In genomic region chr22:35115515-35115914, GRCh38 we compare ENCODE assay signal across 24 cellular contexts. TPM values are rescaled to one million over a fixed set of nuclear protein-coding genes. Genes with fewer than 3 reads are reported as not detected.
DNase-seq lines count a peak whose midpoint lies in the region; FAIRE-seq and TF ChIP-seq lines count a peak whose summit lies in the region.
"Had no signal": no experiment of that assay in that cellular context is flagged by ENCODE, and none has a peak within 500 bp of the region (broad histone marks: within the 10 kb centered on the region; RNA-seq: fewer than 3 reads in every experiment).

No MANE protein-coding gene starts in this region.

- no peak for TF ChIP-seq CTCF in Peyer's patch (IDR thresholded peaks at IDR 0.05)

- DNase-seq in Peyer's patch (no peak), mesenteric fat pad (ENCODE audit: low spot score) (peak; percentile 3), small intestine (no peak), nucleus accumbens (lab: John Stamatoyannopoulos, UW) (no peak), GM19240 (ENCODE audit: insufficient read length, low spot score) (no peak)
- no peak for DNase-seq in activated naive CD8-positive, alpha-beta T cell treated with anti-CD3 and anti-CD28 coated beads for 36 hours
- DNase-seq: 8988T; ACHN; AML-193; BE2C; Caco-2; CD4-positive, CD25-positive, alpha-beta regulatory T cell; CD8-positive, alpha-beta T cell; DMS153; DND-41; H9; HFFc6 had no signal

- peak overlapping the region; percentile 80 for H3K4me2 ChIP-seq in BLaER1
- H3K4me2 ChIP-seq: A549, GM23338 had no signal

- peaks cover 9% of the 10 kb centered on the region for H3K27me3 Mint-ChIP-seq in activated naive CD8-positive, alpha-beta T cell treated with anti-CD3 and anti-CD28 coated beads for 36 hours
- H3K27me3 Mint-ChIP-seq: CD4-positive, CD25-positive, alpha-beta regulatory T cell had no signal

- no peak overlapping the region for H3K9ac ChIP-seq in BLaER1

- no peak overlapping the region for H3K4me3 ChIP-seq in BLaER1
- no peak overlapping the region for H3K4me3 ChIP-seq in Peyer's patch
- H3K4me3 ChIP-seq in small intestine (ENCODE audit: low read depth in 1 of 2, low read length in 2 of 2) = no peak overlapping the region
- H3K4me3 ChIP-seq: A549, GM23338 had no signal

- no peaks in the 10 kb centered on the region for H4K20me1 ChIP-seq in BLaER1

- H3K27ac ChIP-seq in BLaER1 (no peak overlapping the region; the same call in 1 of the 2 replicates), Peyer's patch (peak overlapping the region in 3 of 4 donors; percentile 48 to 90 (median 75)), small intestine (ENCODE audit: low read depth in 1 of 2, low read length in 1 of 2) (peak overlapping the region; percentile 9 to 46)
- H3K27ac ChIP-seq: A549, C4-2B had no signal

- no peak overlapping the region for H3K4me3 Mint-ChIP-seq in activated naive CD8-positive, alpha-beta T cell treated with anti-CD3 and anti-CD28 coated beads for 36 hours
- H3K4me3 Mint-ChIP-seq: CD4-positive, CD25-positive, alpha-beta regulatory T cell; CD8-positive, alpha-beta T cell; GM23338; H9; HFFc6 had no signal

- H3K27me3 ChIP-seq in BLaER1 (no peaks in the 10 kb centered on the region), Peyer's patch (no peaks in the 10 kb centered on the region), small intestine (ENCODE audit: control insufficient read depth in 2 of 2, insufficient read depth in 2 of 2, low read length in 2 of 2) (no peaks in the 10 kb centered on the region)
- H3K27me3 ChIP-seq: BE2C had no signal

- no peaks in the 10 kb centered on the region for H3K9me3 Mint-ChIP-seq in activated naive CD8-positive, alpha-beta T cell treated with anti-CD3 and anti-CD28 coated beads for 36 hours
- H3K9me3 Mint-ChIP-seq: CD4-positive, CD25-positive, alpha-beta regulatory T cell; CD8-positive, alpha-beta T cell; H9 had no signal

- H3K4me1 Mint-ChIP-seq in activated naive CD8-positive, alpha-beta T cell treated with anti-CD3 and anti-CD28 coated beads for 36 hours = no peaks in the 10 kb centered on the region
- H3K4me1 Mint-ChIP-seq: CD4-positive, CD25-positive, alpha-beta regulatory T cell; GM23338 had no signal

- H3K9me3 ChIP-seq in BLaER1 (no peaks in the 10 kb centered on the region), Peyer's patch (no peaks in the 10 kb centered on the region), small intestine (ENCODE audit: control insufficient read depth, low read depth) (no peaks in the 10 kb centered on the region)
- H3K9me3 ChIP-seq: A549, BE2C, Caco-2 had no signal

- TF ChIP-seq POLR2A in Peyer's patch (IDR thresholded peaks at IDR 0.05) = no peak

- H3K4me1 ChIP-seq in BLaER1 = peaks cover 30% of the 10 kb centered on the region
- H3K4me1 ChIP-seq in Peyer's patch = peaks cover 0 to 24% (median 0%) of the 10 kb centered on the region in 4 donors
- peaks cover 3 to 15% of the 10 kb centered on the region in 2 donors for H3K4me1 ChIP-seq in small intestine (ENCODE audit: control insufficient read depth in 2 of 2, insufficient read depth in 1 of 2, low read depth in 1 of 2, low read length in 1 of 2)
- H3K4me1 ChIP-seq: A549, BE2C, Caco-2 had no signal

- no peak for FAIRE-seq in small intestine (lab: Jason Lieb, UNC)
- FAIRE-seq: A549, G401.6, GM19239 had no signal

- H3K36me3 Mint-ChIP-seq in activated naive CD8-positive, alpha-beta T cell treated with anti-CD3 and anti-CD28 coated beads for 36 hours = no peaks in the 10 kb centered on the region
- H3K36me3 Mint-ChIP-seq: CD4-positive, CD25-positive, alpha-beta regulatory T cell; CD8-positive, alpha-beta T cell had no signal

- no peak overlapping the region for H3K27ac Mint-ChIP-seq in activated naive CD8-positive, alpha-beta T cell treated with anti-CD3 and anti-CD28 coated beads for 36 hours
- H3K27ac Mint-ChIP-seq: CD4-positive, CD25-positive, alpha-beta regulatory T cell; CD8-positive, alpha-beta T cell; GM23338; H9; HFFc6 had no signal

- 74 to 91% (median 89%) methylated on average over 3 of the region's 3 CpGs for WGBS in small intestine, 3 donors

- H3K36me3 ChIP-seq in BLaER1 (no peaks in the 10 kb centered on the region), Peyer's patch (no peaks in the 10 kb centered on the region), small intestine (ENCODE audit: control insufficient read depth in 2 of 2, insufficient read depth in 2 of 2, low read length in 2 of 2) (no peaks in the 10 kb centered on the region)
- H3K36me3 ChIP-seq: BE2C had no signal

RNA-seq across cellular contexts. Expression of gene ISX, which starts 49.6 kb away (rescaled TPM):
- total RNA-seq in Peyer's patch (100 to 1,000 TPM in 2 of 4 donors, 10 to 100 TPM in 2; 26.4 to 187 (median 115) TPM), mesenteric fat pad (not detected)
- polyA plus RNA-seq in small intestine = 10 to 100 TPM; 22.4 to 64.9 (median 44.6) TPM
- total RNA-seq in activated naive CD8-positive, alpha-beta T cell treated with anti-CD3 and anti-CD28 coated beads for 36 hours = not detected
- total RNA-seq: CD4-positive, CD25-positive, alpha-beta regulatory T cell; CD8-positive, alpha-beta T cell; GM23338; H4; H9; HFFc6 had no signal
- polyA plus RNA-seq: A549; CD4-positive, CD25-positive, alpha-beta regulatory T cell; GM23338 had no signal

Comparison
In these comparisons a context has a peak if more than half of its experiments do, and no peak if none do; other contexts are left out.
1. RNA of gene ISX, which starts 49.6 kb away (total RNA-seq): 26.4 to 187 TPM in Peyer's patch; not detected in mesenteric fat pad (single experiment) and not detected in activated naive CD8-positive, alpha-beta T cell treated with anti-CD3 and anti-CD28 coated beads for 36 hours; every median in the first group is over 10 times any median in the second.